2 cellular contexts compared by ENCODE assay signal in the genomic region with DNA sequence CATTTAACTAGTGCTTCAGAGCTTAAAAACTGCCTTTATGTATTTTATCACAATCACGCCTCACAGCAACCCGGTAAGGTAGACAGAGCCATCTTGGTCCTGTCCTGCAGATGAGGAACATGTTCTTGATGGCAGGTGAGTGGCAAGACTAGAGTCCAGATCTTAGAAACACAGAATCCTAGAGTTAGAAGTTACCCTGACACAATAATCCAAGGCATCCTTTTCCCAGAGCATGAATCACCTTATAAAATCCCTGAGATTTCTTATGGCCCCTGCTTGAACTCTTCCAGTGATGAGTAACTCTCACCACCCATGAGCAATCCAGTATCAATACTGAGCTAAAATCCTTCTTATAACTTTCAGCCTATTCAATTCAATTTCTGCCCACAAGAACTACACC.
TF ChIP-seq lines count a peak whose summit lies in the region.

No MANE protein-coding gene starts in this region.

TF ChIP-seq in H1, 55 proteins besides CTCF, POLR2A, EP300 and RAD21:
- TF ChIP-seq BRCA1 (IDR thresholded peaks at IDR 0.05; ENCODE audit: low read depth, low read length) = no peak
- no peak for TF ChIP-seq PHF8 (conservative IDR thresholded peaks at IDR 0.05; ENCODE audit: low read depth, low read length)
- no peak for TF ChIP-seq BACH1 (IDR thresholded peaks at IDR 0.05; ENCODE audit: low read length)
- TF ChIP-seq KDM4A (IDR thresholded peaks at IDR 0.05; ENCODE audit: low read depth, low read length, severe bottlenecking) = no peak

TF ChIP-seq in HEK293T, 16 proteins besides CTCF, POLR2A, EP300 and RAD21:
- TF ChIP-seq ZNF384 (IDR thresholded peaks at IDR 0.05) (no peak), NFRKB (IDR thresholded peaks at IDR 0.05) (no peak)
